Comparison of ENCODE assay signal across 8 cellular contexts in genomic region chr22:17830041-17830961, GRCh38.
A peak's percentile ranks its signal among the peaks of the same experiment; 100 is the strongest.
DNase-seq lines count a peak whose midpoint lies in the region; ATAC-seq and TF ChIP-seq lines count a peak whose summit lies in the region.

No MANE protein-coding gene starts in this region.

- H3K4me2 ChIP-seq in KMS-11, result no peak overlapping the region

- H3K27ac ChIP-seq in KMS-11 (no peak overlapping the region), RWPE2 (ENCODE audit: poor library complexity, severe bottlenecking) (no peak overlapping the region), neutrophil (no peak overlapping the region), stomach smooth muscle (ENCODE audit: low read length) (peak overlapping the region; percentile 87)

- H4K20me1 ChIP-seq in KMS-11 (ENCODE audit: insufficient read depth), result no peaks in the 10 kb centered on the region

- peak; percentile 96 for TF ChIP-seq CTCF in KMS-11 (conservative IDR thresholded peaks at IDR 0.05; ENCODE audit: low read depth, low read length)
- peak; percentile 96 for TF ChIP-seq CTCF in RWPE2 (IDR thresholded peaks at IDR 0.05; ENCODE audit: poor library complexity, severe bottlenecking)
- peak; percentile 99 for TF ChIP-seq CTCF in foreskin fibroblast (IDR thresholded peaks at IDR 0.05; ENCODE audit: low read depth, low read length)
- TF ChIP-seq CTCF in neutrophil (IDR thresholded peaks at IDR 0.05), result peak; percentile 86

- no peak overlapping the region for H3K9ac ChIP-seq in KMS-11
- peak overlapping the region; percentile 36 to 49 for H3K9ac ChIP-seq in stomach smooth muscle (ENCODE audit: low read length in 2 of 2)

- peak; percentile 88 for ATAC-seq in RWPE2 (ENCODE audit: low read depth)

- H3K4me1 ChIP-seq in KMS-11 (ENCODE audit: low read depth, poor library complexity, severe bottlenecking) (peaks cover 6% of the 10 kb centered on the region), RWPE2 (ENCODE audit: insufficient read depth, poor library complexity, severe bottlenecking) (no peaks in the 10 kb centered on the region), neutrophil (ENCODE audit: control insufficient read depth in 1 of 2, insufficient read depth in 1 of 2, low read depth in 1 of 2, low read length in 1 of 2) (no peaks in the 10 kb centered on the region), stomach smooth muscle (ENCODE audit: control insufficient read depth, insufficient read depth, low read length) (peaks cover 50% of the 10 kb centered on the region)

- H3K9me3 ChIP-seq in RWPE2 (ENCODE audit: severe bottlenecking), result no peaks in the 10 kb centered on the region
- H3K9me3 ChIP-seq in neutrophil, result no peaks in the 10 kb centered on the region
- H3K9me3 ChIP-seq in stomach smooth muscle (ENCODE audit: control insufficient read depth in 2 of 2, low read length in 2 of 2), result no peaks in the 10 kb centered on the region

- H2AFZ ChIP-seq in KMS-11 (ENCODE audit: low read depth), result no peak overlapping the region

- no peaks in the 10 kb centered on the region for H3K79me2 ChIP-seq in KMS-11 (ENCODE audit: insufficient read depth, low read depth)

- H3K27me3 ChIP-seq in KMS-11 (ENCODE audit: insufficient read depth, low read depth), result no peaks in the 10 kb centered on the region
- no peaks in the 10 kb centered on the region for H3K27me3 ChIP-seq in RWPE2 (ENCODE audit: insufficient read depth, poor library complexity, severe bottlenecking)
- no peaks in the 10 kb centered on the region for H3K27me3 ChIP-seq in neutrophil
- no peaks in the 10 kb centered on the region for H3K27me3 ChIP-seq in stomach smooth muscle (ENCODE audit: control insufficient read depth in 1 of 2, insufficient read depth in 2 of 2, low read length in 2 of 2)

- H3K36me3 ChIP-seq in KMS-11 (ENCODE audit: insufficient read depth), result no peaks in the 10 kb centered on the region
- H3K36me3 ChIP-seq in RWPE2 (ENCODE audit: low read depth), result peaks cover 40% of the 10 kb centered on the region
- no peaks in the 10 kb centered on the region for H3K36me3 ChIP-seq in neutrophil
- peaks cover 26 to 29% of the 10 kb centered on the region in 2 donors for H3K36me3 ChIP-seq in stomach smooth muscle (ENCODE audit: control insufficient read depth in 2 of 2, insufficient read depth in 2 of 2, low read length in 2 of 2)

- H3K4me3 ChIP-seq in KMS-11 (IDR thresholded peaks at IDR 0.05; ENCODE audit: insufficient read depth, low read depth, low read length), result no peak overlapping the region
- H3K4me3 ChIP-seq in RWPE2 (ENCODE audit: severe bottlenecking), result no peak overlapping the region
- H3K4me3 ChIP-seq in foreskin fibroblast (ENCODE audit: low read depth in 1 of 2, low read length in 2 of 2), result no peak overlapping the region
- H3K4me3 ChIP-seq in neutrophil (ENCODE audit: low read depth in 1 of 2, low read length in 1 of 2), result no peak overlapping the region
- peak overlapping the region in 1 of 2 donors; percentile 44 for H3K4me3 ChIP-seq in stomach smooth muscle (ENCODE audit: low read length in 2 of 2)

- DNase-seq in NCI-H187 (lab: John Stamatoyannopoulos, UW) (peak; percentile 17 to 21), NCI-H187 treated with DMSO at 0.1 percent for 48 hours (lab: John Stamatoyannopoulos, UW) (no peak), RWPE2 (ENCODE audit: low spot score) (no peak), foreskin fibroblast (peak; percentile 71 to 91)
- DNase-seq in activated effector memory CD4-positive, alpha-beta T cell treated with anti-CD3 and anti-CD28 coated beads, Interleukin-2, amount 50 U/mL, for 16 hours, result peak; percentile 92

Comparison
In these comparisons a context has a peak if more than half of its experiments do, and no peak if none do; other contexts are left out.
1. DNase-seq: peak in NCI-H187 (2 of 2), activated effector memory CD4-positive, alpha-beta T cell treated with anti-CD3 and anti-CD28 coated beads, Interleukin-2, amount 50 U/mL, for 16 hours (single experiment) and foreskin fibroblast (2 of 2); none in NCI-H187 treated with DMSO at 0.1 percent for 48 hours (single experiment) and RWPE2 (single experiment).
2. Peak in every context shown above with its lines, with median percentiles within 50 percentile points of each other: CTCF ChIP-seq.